8 cellular contexts compared by ENCODE assay signal in genomic region chr3:98593046-98593936, GRCh38. TPM values are rescaled to one million over a fixed set of nuclear protein-coding genes. Genes with fewer than 3 reads are reported as not detected.
A peak's percentile ranks its signal among the peaks of the same experiment; 100 is the strongest.
DNase-seq lines count a peak whose midpoint lies in the region; ATAC-seq and TF ChIP-seq lines count a peak whose summit lies in the region.

CPOX (minus strand) TSS chr3:98593611; CDS start chr3:98593504, 107 bp downstream.

- H3K4me3 Mint-ChIP-seq in central memory CD8-positive, alpha-beta T cell: peak within 1 kb of the TSS; percentile 93

- H3K27ac ChIP-seq in AG04450 (ENCODE audit: low read depth, low read length): peak within 1 kb of the TSS; percentile 47

- H3K4me1 Mint-ChIP-seq in central memory CD8-positive, alpha-beta T cell: peaks cover 42% of the 10 kb centered on the region

- H3K4me3 ChIP-seq in AG04450 (ENCODE audit: low read depth, low read length): peak within 1 kb of the TSS; percentile 81

- no peaks in the 10 kb centered on the region; the same call in 1 of the 2 replicates for H3K9me3 ChIP-seq in AG04450 (ENCODE audit: control insufficient read depth, insufficient read depth, low read length)

- peaks cover 18% of the 10 kb centered on the region for H3K36me3 Mint-ChIP-seq in central memory CD8-positive, alpha-beta T cell (ENCODE audit: insufficient read depth)

- POLR2A ChIA-PET in AG04450 (lab: Yijun Ruan, JAX): interaction anchor here (0.6 to 2.2 kb wide), 4 partner anchors 71 to 308 kb away, joined by 3 to 14 read pairs (median 4); partner anchors contain the start of genes CLDND1 and DCBLD2

- no peaks in the 10 kb centered on the region for H3K9me3 Mint-ChIP-seq in central memory CD8-positive, alpha-beta T cell

- DNase-seq in AG04450 (ENCODE audit: low read depth, low spot score): peak; percentile 60
- peak; percentile 87 for DNase-seq in NCI-H2227 (lab: John Stamatoyannopoulos, UW; ENCODE audit: unreplicated experiment)
- DNase-seq in activated CD4-positive, CD25-positive, alpha-beta regulatory T cell (lab: John Stamatoyannopoulos, UW): peak; percentile 62 to 75 (median 69)
- peak; percentile 55 to 64 for DNase-seq in central memory CD8-positive, alpha-beta T cell (ENCODE audit: low spot score in 2 of 2)
- DNase-seq in islet precursor cell: peak; percentile 97
- peak; percentile 84 for DNase-seq in stimulated activated CD4-positive, alpha-beta T cell treated with anti-CD3 and anti-CD28 coated beads, Interleukin-12 subunit alpha, Interleukin-12 subunit beta, amount 100 ng/mL, for 4 hours

- H3K27me3 ChIP-seq in AG04450 (ENCODE audit: control insufficient read depth, insufficient read depth, low read length): no peaks in the 10 kb centered on the region

- H3K27me3 Mint-ChIP-seq in central memory CD8-positive, alpha-beta T cell: no peaks in the 10 kb centered on the region

- TF ChIP-seq CTCF in AG04450 (IDR thresholded peaks at IDR 0.05; ENCODE audit: low read depth, low read length): no peak

- ATAC-seq in GM18873 (IDR thresholded peaks at IDR 0.05; ENCODE audit: low FRiP score, unreplicated experiment) (peak; percentile 92), HG03135 (IDR thresholded peaks at IDR 0.05; ENCODE audit: unreplicated experiment) (peak; percentile 92)
- ATAC-seq in central memory CD8-positive, alpha-beta T cell (replicated peaks; ENCODE audit: extremely low read depth, poor library complexity, severe bottlenecking): peak; percentile 92

- CTCF ChIA-PET in AG04450 (lab: Charles Lee): interaction anchor here (1.6 to 5.5 kb wide), 3 partner anchors 9 to 220 kb away, joined by 4 to 105 read pairs (median 27); no protein-coding TSS in a partner anchor

- peak within 1 kb of the TSS; percentile 95 for H3K27ac Mint-ChIP-seq in central memory CD8-positive, alpha-beta T cell (ENCODE audit: low read depth)

RNA-seq across cellular contexts. Expression of gene CPOX, which starts in this region (rescaled TPM):
- polyA plus RNA-seq in AG04450 (2011; rRNA removed): 15.7 and 19.6 TPM in 2 replicates
- 8.9 and 9.4 TPM in 2 replicates for polyA minus RNA-seq in AG04450 (2011; rRNA and poly(A)+ RNA removed)

Comparison
In these comparisons a context has a peak if more than half of its experiments do, and no peak if none do; other contexts are left out.
1. Peak in every context shown above with its lines: DNase-seq, ATAC-seq, H3K4me3 ChIP-seq and H3K27ac ChIP-seq.